ENCODE assay signal across 32 cellular contexts in the genomic region with DNA sequence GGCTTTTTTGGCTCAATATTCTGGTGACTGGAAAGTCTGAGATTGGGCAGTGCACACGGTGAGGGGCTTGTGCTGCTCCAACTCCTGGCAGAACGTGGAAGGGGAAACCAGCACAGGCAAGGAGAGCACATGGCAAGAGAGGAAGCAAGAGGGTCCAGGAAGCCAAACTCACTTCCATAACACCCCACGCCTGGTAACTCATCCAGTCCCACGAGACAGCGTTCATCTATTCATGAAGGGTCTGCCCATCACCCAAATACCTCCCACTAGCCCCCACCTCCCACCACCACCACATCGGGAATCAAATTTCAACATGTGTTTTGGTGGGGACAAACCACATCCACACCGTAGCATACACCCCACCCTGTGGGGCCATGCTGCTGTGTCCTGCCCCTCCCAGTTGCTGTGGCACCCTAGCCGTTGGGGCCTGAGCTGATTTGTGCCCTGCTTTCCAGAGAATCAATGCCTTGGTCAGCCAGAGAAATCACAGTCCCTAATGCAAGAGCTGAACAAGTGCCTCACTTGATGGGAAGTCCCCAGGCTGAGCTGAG. TPM values are rescaled to one million over a fixed set of nuclear protein-coding genes. Genes with fewer than 3 reads are reported as not detected.
"Had no signal": no experiment of that assay in that cellular context is flagged by ENCODE, and none has a peak within 500 bp of the region (broad histone marks: within the 10 kb centered on the region; RNA-seq: fewer than 3 reads in every experiment).

No MANE protein-coding gene starts in this region.

- H3K36me3 ChIP-seq: left ventricle myocardium inferior, right lobe of liver, stomach, thyroid gland, transverse colon, upper lobe of left lung, vagina had no signal

- DNase-seq: hypothalamus; immature natural killer cell; left ventricle myocardium inferior; mesendoderm; midbrain; mucosa of descending colon; naive thymus-derived CD4-positive, alpha-beta T cell; nucleus accumbens; psoas muscle; right lobe of liver; stimulated activated CD4-positive, alpha-beta T cell treated with anti-CD3 and anti-CD28 coated beads, Interleukin-1b, Interleukin-23, amount 100 ng/mL, for 48 hours; stimulated activated CD4-positive, alpha-beta T cell treated with anti-CD3 and anti-CD28 coated beads, Interleukin-2, amount 100 ng/mL, for 48 hours; stimulated activated CD4-positive, alpha-beta T cell treated with anti-CD3 and anti-CD28 coated beads, Interleukin-4, amount 100 ng/mL, for 4 hours; stimulated activated naive B cell treated with anti-CD40 and anti-IgM and Interleukin-4, amounts not matched to agents 10 μg/mL and 1 μg/mL and 100 μg/mL, for 72 hours; stimulated activated naive CD8-positive, alpha-beta T cell treated with anti-CD3 and anti-CD28 coated beads, Interleukin-15, Interleukin-2, amounts not matched to agents 100 U/mL and 50 U/mL, for 24 hours; stomach; testis; thyroid gland; transverse colon; upper lobe of left lung had no signal

- H3K4me3 ChIP-seq: left ventricle myocardium inferior, lung, mucosa of descending colon, psoas muscle, right lobe of liver, smooth muscle cell, stomach, testis, thyroid gland, transverse colon, upper lobe of left lung, vagina had no signal

- H3K27me3 ChIP-seq: right lobe of liver, testis, thyroid gland, upper lobe of left lung, vagina had no signal

- H3K4me1 ChIP-seq: left ventricle myocardium inferior, parathyroid adenoma, psoas muscle, right lobe of liver, testis, transverse colon, upper lobe of left lung, vagina had no signal

- H3K27ac ChIP-seq: left ventricle myocardium inferior, parathyroid adenoma, psoas muscle, right lobe of liver, stomach, testis, thyroid gland, transverse colon, upper lobe of left lung, vagina had no signal

- H3K9me3 ChIP-seq: left ventricle myocardium inferior, mucosa of descending colon, psoas muscle, right lobe of liver, stomach, testis, thyroid gland, transverse colon, upper lobe of left lung, vagina had no signal

- H3K4me2 ChIP-seq: smooth muscle cell had no signal

- H3K9ac ChIP-seq: parathyroid adenoma had no signal

- ATAC-seq: mucosa of descending colon; naive thymus-derived CD4-positive, alpha-beta T cell; natural killer cell treated with Interleukin-12 subunit alpha and Interleukin-12 subunit beta and Interleukin-15 and Interleukin-18, amount 100 ng/mL, for 72 hours; psoas muscle; right lobe of liver; stimulated activated naive B cell treated with anti-CD40 and anti-IgM and Interleukin-4, amounts not matched to agents 10 μg/mL and 1 μg/mL and 100 μg/mL, for 72 hours; stimulated activated naive CD8-positive, alpha-beta T cell treated with anti-CD3 and anti-CD28 coated beads, Interleukin-15, Interleukin-2, amounts not matched to agents 100 U/mL and 50 U/mL, for 24 hours had no signal

RNA-seq across cellular contexts. Expression of a gene that starts 27.3 kb away (rescaled TPM):
- total RNA-seq: kidney epithelial cell; left ventricle myocardium inferior; lower leg skin; lung; mucosa of descending colon; myocyte; naive thymus-derived CD4-positive, alpha-beta T cell; natural killer cell treated with Interleukin-12 subunit alpha and Interleukin-12 subunit beta and Interleukin-15 and Interleukin-18, amount 100 ng/mL, for 72 hours; osteoblast; posterior vena cava; psoas muscle; right lobe of liver; skeletal muscle tissue; smooth muscle cell; stomach; testis; thyroid gland; transverse colon; upper lobe of left lung; urinary bladder; vagina had no signal
